Comparison of ENCODE assay signal across 8 cellular contexts in genomic region chr5:150428106-150428876, GRCh38. TPM values are rescaled to one million over a fixed set of nuclear protein-coding genes. Genes with fewer than 3 reads are reported as not detected.
DNase-seq lines count a peak whose midpoint lies in the region; ATAC-seq and TF ChIP-seq lines count a peak whose summit lies in the region.

No MANE protein-coding gene starts in this region.

- peaks cover 9% of the 10 kb centered on the region for H3K36me3 Mint-ChIP-seq in T-helper 17 cell (ENCODE audit: low read depth)

- H3K4me1 Mint-ChIP-seq in T-helper 17 cell, result peaks cover 7% of the 10 kb centered on the region

- H3K9me3 ChIP-seq in left ventricle myocardium inferior (replicated peaks) (no peaks in the 10 kb centered on the region), osteoblast (ENCODE audit: low read depth, low read length) (no peaks in the 10 kb centered on the region), T-helper 17 cell (ENCODE audit: control insufficient read depth, low read length, poor library complexity, severe bottlenecking) (no peaks in the 10 kb centered on the region)

- H3K79me2 ChIP-seq in osteoblast (ENCODE audit: insufficient read depth, low read length), result no peaks in the 10 kb centered on the region

- H3K36me3 ChIP-seq in left ventricle myocardium inferior (no peaks in the 10 kb centered on the region), osteoblast (ENCODE audit: insufficient read depth, low read length) (no peaks in the 10 kb centered on the region)

- TF ChIP-seq CTCF in left ventricle myocardium inferior (IDR thresholded peaks at IDR 0.05; ENCODE audit: borderline replicate concordance) (no peak), osteoblast (IDR thresholded peaks at IDR 0.05; ENCODE audit: extremely low read depth, low read depth, low read length) (no peak), RWPE1 (conservative IDR thresholded peaks at IDR 0.05; ENCODE audit: low read depth) (no peak)

- peak overlapping the region; percentile 93 for H3K27ac ChIP-seq in angular gyrus (ENCODE audit: low read depth, low read length)
- H3K27ac ChIP-seq in left ventricle myocardium inferior (replicated peaks), result peak overlapping the region; percentile 79
- no peak overlapping the region for H3K27ac ChIP-seq in osteoblast (ENCODE audit: low read depth, low read length)
- H3K27ac ChIP-seq in RWPE1, result no peak overlapping the region

- H3K27ac Mint-ChIP-seq in T-helper 17 cell, result no peak overlapping the region

- intact Hi-C loops in left ventricle myocardium inferior (cut with micrococcal nuclease), result no loop called here

- H3K4me1 ChIP-seq in left ventricle myocardium inferior (peaks cover 12% of the 10 kb centered on the region), osteoblast (ENCODE audit: insufficient read depth, low read length) (peaks cover 7% of the 10 kb centered on the region)

- no peaks in the 10 kb centered on the region for H3K27me3 ChIP-seq in left ventricle myocardium inferior (ENCODE audit: low read depth)
- no peaks in the 10 kb centered on the region for H3K27me3 ChIP-seq in osteoblast (ENCODE audit: insufficient read depth, low read length)

- CTCF ChIA-PET in RWPE1 (lab: Yijun Ruan, JAX), result interaction anchor here (0.5 to 0.6 kb wide), 2 partner anchors 27 to 334 kb away, joined by 3 to 4 read pairs; no protein-coding TSS in a partner anchor

- no peaks in the 10 kb centered on the region for H4K20me1 ChIP-seq in osteoblast (ENCODE audit: insufficient read depth, low read length)

- DNase-seq in Ammon's horn (ENCODE audit: low spot score) (peak; percentile 70), left ventricle myocardium inferior (peak; percentile 71), osteoblast (ENCODE audit: insufficient read length, low spot score, missing footprints) (peak; percentile 81), T-helper 17 cell (no peak), RWPE1 (ENCODE audit: low spot score) (no peak)
- DNase-seq in activated CD8-positive, alpha-beta memory T cell treated with anti-CD3 and anti-CD28 coated beads, Interleukin-2, amount 50 U/mL, for 48 hours, result no peak

- POLR2A ChIA-PET in RWPE1 (lab: Yijun Ruan, JAX; ENCODE audit: low non-redundant PET), result interaction anchor here (0.7 kb wide), 1 partner anchor 435 kb away, joined by 5 read pairs; no protein-coding TSS in a partner anchor

- peak overlapping the region; percentile 88 for H2AFZ ChIP-seq in osteoblast (ENCODE audit: low read length)

- peak overlapping the region; percentile 50 for H3K4me2 ChIP-seq in osteoblast (ENCODE audit: insufficient read depth, low read length)

- H3K27me3 Mint-ChIP-seq in T-helper 17 cell, result peaks cover 12% of the 10 kb centered on the region

- H3K4me3 ChIP-seq in left ventricle myocardium inferior (no peak overlapping the region), osteoblast (ENCODE audit: insufficient read depth, low read length) (no peak overlapping the region)

- ATAC-seq in T-helper 17 cell (no peak), HG02571 (IDR thresholded peaks at IDR 0.05; ENCODE audit: unreplicated experiment) (no peak)

- no peak overlapping the region for H3K4me3 Mint-ChIP-seq in T-helper 17 cell

RNA-seq across cellular contexts. Expression of gene CD74, which starts 15.6 kb away (rescaled TPM):
- total RNA-seq in left ventricle myocardium inferior, result 251 TPM
- total RNA-seq in osteoblast, result 21.4 and 83.4 TPM in 2 replicates
- 100 to 1,000 TPM; 477 to 721 TPM for total RNA-seq in T-helper 17 cell

RNA-seq across cellular contexts. Expression of gene RPS14, which starts 21.2 kb away (rescaled TPM):
- total RNA-seq in left ventricle myocardium inferior, result 1,202 TPM
- 1,720 and 2,211 TPM in 2 replicates for total RNA-seq in osteoblast
- total RNA-seq in T-helper 17 cell, result 1,000 to 10,000 TPM; 3,455 to 4,953 TPM

Comparison
In these comparisons a context has a peak if more than half of its experiments do, and no peak if none do; other contexts are left out.
1. DNase-seq: peak in Ammon's horn (single experiment), left ventricle myocardium inferior (single experiment) and osteoblast (single experiment); none in T-helper 17 cell (0 of 3), activated CD8-positive, alpha-beta memory T cell treated with anti-CD3 and anti-CD28 coated beads, Interleukin-2, amount 50 U/mL, for 48 hours (single experiment) and RWPE1 (single experiment).
2. H3K27ac ChIP-seq: peak in angular gyrus (single experiment) and left ventricle myocardium inferior (single experiment); none in osteoblast (single experiment) and RWPE1 (single experiment).